ENCODE assay signal across 8 cellular contexts in the genomic region with DNA sequence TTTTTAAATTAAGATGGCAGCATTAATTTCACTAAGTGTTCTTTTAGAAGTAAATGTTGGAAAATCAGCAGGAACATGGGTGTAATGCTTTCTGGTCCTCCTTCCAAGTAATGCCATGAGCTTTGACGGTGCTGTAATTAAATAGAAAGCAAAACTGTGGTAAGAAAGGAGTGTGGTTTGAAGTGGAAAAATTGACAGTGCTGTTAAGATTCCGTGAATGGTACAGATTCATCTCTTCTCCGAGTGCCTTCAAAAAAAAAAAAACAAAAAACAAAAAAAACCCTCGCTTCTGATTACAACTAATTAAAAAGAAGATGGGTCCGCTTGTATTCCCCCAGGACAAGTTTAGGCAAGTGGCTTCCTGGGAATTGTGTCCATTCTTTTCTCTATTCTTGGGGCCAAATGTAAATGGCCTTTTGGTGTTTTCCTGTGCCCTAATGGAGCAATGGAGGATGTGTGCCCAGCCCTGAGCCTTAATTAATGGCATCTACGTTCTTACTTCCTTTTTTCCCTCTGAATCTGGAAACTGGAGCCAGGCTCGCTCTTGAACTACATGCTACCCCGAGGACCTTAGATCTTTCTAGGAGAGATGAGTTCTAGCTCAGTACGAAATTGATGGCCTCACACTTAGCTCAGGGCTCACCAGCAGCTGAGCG. TPM values are rescaled to one million over a fixed set of nuclear protein-coding genes. Genes with fewer than 3 reads are reported as not detected.
DNase-seq lines count a peak whose midpoint lies in the region; ATAC-seq and TF ChIP-seq lines count a peak whose summit lies in the region.

No MANE protein-coding gene starts in this region.

- no peak for ATAC-seq in left colon

- H3K4me1 Mint-ChIP-seq in nephron progenitor cell, result peaks cover 67% of the 10 kb centered on the region

- TF ChIP-seq CTCF in NB4 (IDR thresholded peaks at IDR 0.05; ENCODE audit: low read depth, low read length) (no peak), choroid plexus epithelial cell (conservative IDR thresholded peaks at IDR 0.05; ENCODE audit: low read depth, low read length) (no peak), nephron progenitor cell (IDR thresholded peaks at IDR 0.05) (no peak)

- TF ChIP-seq POLR2A in GM19099 (IDR thresholded peaks at IDR 0.05; ENCODE audit: extremely low read depth, insufficient read length, low read depth), result peak; percentile 25
- TF ChIP-seq POLR2A in NB4 (IDR thresholded peaks at IDR 0.05; ENCODE audit: extremely low read depth, insufficient read length), result no peak

- H3K27ac Mint-ChIP-seq in nephron progenitor cell, result peak overlapping the region; percentile 70

- H3K36me3 Mint-ChIP-seq in nephron progenitor cell (ENCODE audit: low read depth), result peaks cover 26% of the 10 kb centered on the region

- peak overlapping the region; percentile 95 for H3K4me3 Mint-ChIP-seq in nephron progenitor cell

- DNase-seq in NB4 (ENCODE audit: low read depth), result peak; percentile 42
- no peak for DNase-seq in choroid plexus epithelial cell (ENCODE audit: low read depth)
- no peak for DNase-seq in nephron progenitor cell
- no peak for DNase-seq in NCI-H146 treated with DMSO at 0.1 percent for 48 hours (lab: John Stamatoyannopoulos, UW; ENCODE audit: unreplicated experiment)
- DNase-seq in left colon, result no peak
- no peak for DNase-seq in HPDE6-E6E7 (ENCODE audit: extremely low spot score)
- no peak for DNase-seq in activated CD4-positive, CD25-positive, alpha-beta regulatory T cell (lab: John Stamatoyannopoulos, UW)

- H3K27me3 Mint-ChIP-seq in nephron progenitor cell (ENCODE audit: low read depth, poor library complexity), result no peaks in the 10 kb centered on the region

- intact Hi-C loops in left colon (cut with DNase I, micrococcal nuclease), result loop anchor here in 1 of 2 donors (10.0 kb wide), 1 partner anchor 351 kb away; no protein-coding TSS in a partner anchor

- no peaks in the 10 kb centered on the region for H3K9me3 Mint-ChIP-seq in nephron progenitor cell

- H3K4me3 ChIP-seq in NB4 (ENCODE audit: low read depth, low read length) (peak overlapping the region; percentile 3), choroid plexus epithelial cell (ENCODE audit: low read depth, low read length) (peak overlapping the region; percentile 75)

RNA-seq across cellular contexts. Expression of a gene that starts 5.1 kb away (rescaled TPM):
- total RNA-seq in left colon, result 10 to 100 TPM; 20.3 to 32.4 TPM
